In the genomic region with DNA sequence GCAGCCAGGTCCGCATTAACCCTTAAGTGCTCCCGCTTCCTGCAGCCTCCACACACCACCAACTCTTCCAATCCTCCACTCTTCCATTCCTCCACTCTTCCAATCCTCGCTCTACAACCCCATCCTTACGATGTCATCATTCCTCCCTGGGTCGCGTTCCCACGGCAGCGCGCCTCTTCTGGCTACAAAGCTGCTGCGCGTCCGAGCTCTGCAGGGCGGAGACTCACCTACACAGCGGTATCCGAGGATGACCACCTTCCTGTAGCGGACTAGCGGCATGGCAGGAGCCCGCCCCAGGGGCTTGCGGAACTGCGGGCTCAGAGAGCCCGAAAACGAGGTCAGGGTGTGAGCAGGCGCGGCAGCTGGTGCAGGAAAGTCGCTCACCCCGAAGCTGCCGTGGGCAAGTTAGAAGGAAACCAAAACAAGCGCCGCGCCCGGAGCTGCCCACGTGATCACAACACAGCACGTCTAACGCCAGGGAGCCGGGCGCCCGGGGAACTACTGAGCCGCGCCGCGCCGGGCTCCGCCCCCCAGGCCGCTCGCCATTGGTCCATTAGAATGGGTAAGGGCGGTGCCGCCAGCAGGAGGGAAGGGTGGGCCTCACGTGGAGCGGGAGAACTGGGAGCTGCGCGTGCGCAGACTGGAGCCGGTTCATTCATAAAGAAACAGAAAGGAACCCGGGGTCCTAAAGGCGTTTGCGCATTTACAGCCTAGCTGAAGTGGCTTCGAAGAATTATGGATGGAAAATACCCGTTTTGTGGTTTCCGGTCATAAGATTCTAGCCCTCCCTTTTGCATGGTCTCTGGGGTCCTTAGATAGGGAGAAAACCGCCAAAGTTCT, we compare ENCODE assay signal across 8 cellular contexts. TPM values are rescaled to one million over a fixed set of nuclear protein-coding genes. Genes with fewer than 3 reads are reported as not detected.
DNase-seq lines count a peak whose midpoint lies in the region; ATAC-seq and TF ChIP-seq lines count a peak whose summit lies in the region.

A gene with protein sequence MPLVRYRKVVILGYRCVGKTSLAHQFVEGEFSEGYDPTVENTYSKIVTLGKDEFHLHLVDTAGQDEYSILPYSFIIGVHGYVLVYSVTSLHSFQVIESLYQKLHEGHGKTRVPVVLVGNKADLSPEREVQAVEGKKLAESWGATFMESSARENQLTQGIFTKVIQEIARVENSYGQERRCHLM (minus strand): TSS at position 473 of the 840 bp plus-strand sequence. CDS start 194 bp downstream, at position 279.

- H3K36me3 ChIP-seq in HUES6 (ENCODE audit: control insufficient read depth, insufficient read depth, low read length) (0 out of 2 replicates have a peak, but pooled peaks cover 4% of the 10 kb centered on the region), NT2/D1 (ENCODE audit: insufficient read depth, insufficient read length, low read length) (peaks cover 5% of the 10 kb centered on the region), endodermal cell (ENCODE audit: control insufficient read depth, insufficient read depth, low read length) (no peaks in the 10 kb centered on the region)

- H3K4me1 Mint-ChIP-seq in activated CD8-positive, alpha-beta memory T cell treated with anti-CD3 and anti-CD28 coated beads, Interleukin-2, amount 10 ng/mL, durations not matched to agents 7 days and 5 days, result peaks cover 29% of the 10 kb centered on the region
- H3K4me1 Mint-ChIP-seq in endodermal cell, result peaks cover 8% of the 10 kb centered on the region

- H3K9me3 ChIP-seq in HUES6 (ENCODE audit: control insufficient read depth, insufficient read depth, low read depth, low read length) (no peaks in the 10 kb centered on the region), NT2/D1 (ENCODE audit: insufficient read depth, low read length) (no peaks in the 10 kb centered on the region), endodermal cell (ENCODE audit: control insufficient read depth, low read length) (no peaks in the 10 kb centered on the region)

- H3K4me1 ChIP-seq in HUES6 (ENCODE audit: control insufficient read depth, insufficient read depth, low read length) (peaks cover 9% of the 10 kb centered on the region; the same call in 1 of the 2 replicates), NT2/D1 (ENCODE audit: insufficient read depth, insufficient read length) (peaks cover 9% of the 10 kb centered on the region), endodermal cell (ENCODE audit: control insufficient read depth, insufficient read depth, low read length) (no peaks in the 10 kb centered on the region)

- peak within 1 kb of the TSS; percentile 87 for H3K4me3 Mint-ChIP-seq in activated CD8-positive, alpha-beta memory T cell treated with anti-CD3 and anti-CD28 coated beads, Interleukin-2, amount 10 ng/mL, durations not matched to agents 7 days and 5 days
- H3K4me3 Mint-ChIP-seq in endodermal cell, result peak within 1 kb of the TSS; percentile 68

- WGBS in endodermal cell (ENCODE audit: insufficient coverage in 1 of 2, insufficient read length in 1 of 2), 2 experiments, result 1 to 3% methylated on average over 46 to 60 of the region's 60 CpGs

- H3K36me3 Mint-ChIP-seq in activated CD8-positive, alpha-beta memory T cell treated with anti-CD3 and anti-CD28 coated beads, Interleukin-2, amount 10 ng/mL, durations not matched to agents 7 days and 5 days, result peaks cover 5% of the 10 kb centered on the region
- no peaks in the 10 kb centered on the region for H3K36me3 Mint-ChIP-seq in endodermal cell (ENCODE audit: low read depth)

- H3K27me3 Mint-ChIP-seq in activated CD8-positive, alpha-beta memory T cell treated with anti-CD3 and anti-CD28 coated beads, Interleukin-2, amount 10 ng/mL, durations not matched to agents 7 days and 5 days, result no peaks in the 10 kb centered on the region
- H3K27me3 Mint-ChIP-seq in endodermal cell (ENCODE audit: insufficient read depth), result peaks cover 17% of the 10 kb centered on the region

- H3K27ac Mint-ChIP-seq in activated CD8-positive, alpha-beta memory T cell treated with anti-CD3 and anti-CD28 coated beads, Interleukin-2, amount 10 ng/mL, durations not matched to agents 7 days and 5 days, result peak within 1 kb of the TSS; percentile 92
- H3K27ac Mint-ChIP-seq in endodermal cell, result peak within 1 kb of the TSS; percentile 35

- H3K27me3 ChIP-seq in HUES6 (ENCODE audit: control insufficient read depth, insufficient read depth, low read length) (peaks cover 7% of the 10 kb centered on the region), NT2/D1 (ENCODE audit: insufficient read depth, insufficient read length) (peaks cover 8% of the 10 kb centered on the region), endodermal cell (ENCODE audit: control insufficient read depth, insufficient read depth, low read length, poor library complexity, severe bottlenecking) (peaks cover 12% of the 10 kb centered on the region)

- H3K4me3 ChIP-seq in HUES6 (ENCODE audit: low read depth, low read length) (peak within 1 kb of the TSS; percentile 84), NT2/D1 (ENCODE audit: insufficient read length, low read depth) (peak within 1 kb of the TSS; percentile 75), endodermal cell (ENCODE audit: low read length) (peak within 1 kb of the TSS; percentile 94)

- peak; percentile 98 for ATAC-seq in GM21447 (IDR thresholded peaks at IDR 0.05; ENCODE audit: unreplicated experiment)
- ATAC-seq in activated CD8-positive, alpha-beta memory T cell treated with anti-CD3 and anti-CD28 coated beads, Interleukin-2, amount 10 ng/mL, durations not matched to agents 7 days and 5 days, result peak; percentile 99

- H3K27ac ChIP-seq in HUES6 (ENCODE audit: low read depth, low read length) (no peak within 1 kb of the TSS), endodermal cell (ENCODE audit: low read depth, low read length) (no peak within 1 kb of the TSS)

- CTCF ChIA-PET in activated CD8-positive, alpha-beta memory T cell treated with anti-CD3 and anti-CD28 coated beads, Interleukin-2, amount 10 ng/mL, durations not matched to agents 7 days and 5 days (lab: Charles Lee), result interaction anchor here (0.7 to 8.6 kb wide), 24 partner anchors 11 to 1300 kb away, joined by 3 to 179 read pairs (median 4); a partner anchor contains a TSS

- DNase-seq in DMS 273 (lab: John Stamatoyannopoulos, UW; ENCODE audit: unreplicated experiment), result peak; percentile 98
- DNase-seq in NT2/D1 (ENCODE audit: low read depth, low spot score), result peak; percentile 81
- DNase-seq in activated CD8-positive, alpha-beta memory T cell treated with anti-CD3 and anti-CD28 coated beads, Interleukin-2, amount 10 ng/mL, durations not matched to agents 7 days and 5 days, result peak; percentile 100
- peak; percentile 99 for DNase-seq in endodermal cell
- peak; percentile 93 for DNase-seq in middle frontal gyrus (ENCODE audit: extremely low spot score, low spot score)
- DNase-seq in stimulated activated CD8-positive, alpha-beta memory T cell treated with anti-CD3 and anti-CD28 coated beads, Interleukin-2, amount 100 ng/mL, for 48 hours (ENCODE audit: low read depth in 2 of 2), result peak; percentile 96 to 99

- peak within 1 kb of the TSS; percentile 45 for H3K9ac ChIP-seq in HUES6 (ENCODE audit: low read length)
- H3K9ac ChIP-seq in NT2/D1 (ENCODE audit: insufficient read length, low read depth), result peak within 1 kb of the TSS; percentile 73
- peak within 1 kb of the TSS; percentile 66 for H3K9ac ChIP-seq in endodermal cell (ENCODE audit: extremely low read depth, low read length, poor library complexity, severe bottlenecking)

- no peaks in the 10 kb centered on the region for H3K9me3 Mint-ChIP-seq in activated CD8-positive, alpha-beta memory T cell treated with anti-CD3 and anti-CD28 coated beads, Interleukin-2, amount 10 ng/mL, durations not matched to agents 7 days and 5 days (ENCODE audit: low read depth)
- no peaks in the 10 kb centered on the region for H3K9me3 Mint-ChIP-seq in endodermal cell

- peak; percentile 17 for TF ChIP-seq CTCF in endodermal cell (conservative IDR thresholded peaks at IDR 0.05)

RNA-seq across cellular contexts. Expression of the gene that starts here (rescaled TPM):
- total RNA-seq in activated CD8-positive, alpha-beta memory T cell treated with anti-CD3 and anti-CD28 coated beads, Interleukin-2, amount 10 ng/mL, durations not matched to agents 7 days and 5 days, result 10 to 100 TPM; 14.9 to 15.1 TPM
- total RNA-seq in endodermal cell, result 1 to 10 TPM; 2.5 to 3.2 TPM
- polyA plus RNA-seq in endodermal cell (2013, experiment 1 of 2), result 4.1 TPM
- 3.7 TPM for polyA plus RNA-seq in endodermal cell (2013, experiment 2 of 2)
